In genomic region chr3:12613250-12613649, GRCh38 we compare ENCODE assay signal across 1 cellular context.
TF ChIP-seq lines count a peak whose summit lies in the region.

No MANE protein-coding gene starts in this region.

TF ChIP-seq in WTC11, 78 proteins besides CTCF, POLR2A, EP300 and RAD21 (continued from another document):
- no peak for TF ChIP-seq FOXP4 (CRISPR knock-in tag; IDR thresholded peaks at IDR 0.05)
- no peak for TF ChIP-seq SMAD3 (CRISPR knock-in tag; IDR thresholded peaks at IDR 0.05; ENCODE audit: borderline replicate concordance)
- no peak for TF ChIP-seq PRDM15 (CRISPR knock-in tag; IDR thresholded peaks at IDR 0.05)
- TF ChIP-seq IRF1 (CRISPR knock-in tag; IDR thresholded peaks at IDR 0.05): no peak
- TF ChIP-seq CDX4 (CRISPR knock-in tag; IDR thresholded peaks at IDR 0.05; ENCODE audit: borderline replicate concordance): no peak
- TF ChIP-seq GTF2I (CRISPR knock-in tag; conservative IDR thresholded peaks at IDR 0.05): no peak
- no peak for TF ChIP-seq ARID4B (CRISPR knock-in tag; IDR thresholded peaks at IDR 0.05; ENCODE audit: borderline replicate concordance)
- no peak for TF ChIP-seq TP53 (CRISPR knock-in tag; IDR thresholded peaks at IDR 0.05)
- TF ChIP-seq ZNF425 (CRISPR knock-in tag; conservative IDR thresholded peaks at IDR 0.05): no peak
- TF ChIP-seq MYBL2 (CRISPR knock-in tag; IDR thresholded peaks at IDR 0.05): no peak
